Comparison of ENCODE assay signal across 8 cellular contexts in the genomic region with DNA sequence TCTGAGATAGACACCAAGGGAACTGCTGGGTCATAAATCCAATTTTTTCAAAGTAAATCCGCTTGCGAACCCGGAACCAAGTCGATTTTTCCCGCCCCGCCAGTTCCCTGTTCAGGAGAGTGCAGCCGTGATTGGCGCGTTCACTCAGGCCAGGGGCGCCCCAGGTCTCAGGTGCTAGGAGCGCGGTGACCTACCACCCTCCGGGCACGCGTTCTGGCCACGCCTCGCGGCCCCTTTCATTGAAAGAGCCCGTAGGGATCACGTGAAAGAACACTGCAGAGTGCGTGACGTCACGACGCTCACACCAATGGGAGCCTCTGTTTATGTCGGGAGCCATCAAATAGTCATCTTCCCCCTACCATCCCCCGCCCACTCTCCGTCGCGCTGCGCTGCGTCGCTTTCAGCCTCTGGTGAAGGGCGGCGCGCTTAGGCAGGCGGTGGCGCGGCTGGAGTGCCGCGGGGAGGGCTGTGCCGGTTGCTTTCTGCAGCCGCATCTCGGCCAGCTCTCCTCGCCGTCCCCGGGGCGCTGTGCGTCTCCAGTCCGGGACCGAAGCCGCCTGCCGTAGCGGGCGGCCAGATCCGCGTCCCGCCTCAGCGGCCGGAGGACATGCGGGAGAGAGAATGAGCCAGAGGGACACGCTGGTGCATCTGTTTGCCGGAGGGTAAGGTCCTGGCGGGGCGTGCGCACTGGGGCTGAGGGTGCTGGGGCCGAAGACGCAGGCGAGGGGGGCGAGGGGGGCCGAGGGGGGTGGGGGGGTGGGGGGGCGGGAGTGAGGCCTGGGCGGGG. TPM values are rescaled to one million over a fixed set of nuclear protein-coding genes. Genes with fewer than 3 reads are reported as not detected.
A peak's percentile ranks its signal among the peaks of the same experiment; 100 is the strongest.
DNase-seq lines count a peak whose midpoint lies in the region; ATAC-seq and TF ChIP-seq lines count a peak whose summit lies in the region.

TSS of gene SLC25A36 (plus strand) at position 403 of the 787 bp plus-strand sequence. CDS start at position 622, 219 bp downstream.

- H3K9me2 ChIP-seq in PC-3 (replicated peaks; ENCODE audit: low read length): no peaks in the 10 kb centered on the region

- H3K4me3 ChIP-seq in PC-3 (ENCODE audit: low read length) (peak within 1 kb of the TSS; percentile 92), epithelial cell of proximal tubule (ENCODE audit: low read depth, low read length) (peak within 1 kb of the TSS; percentile 96)

- TF ChIP-seq CTCF in PC-3 (conservative IDR thresholded peaks at IDR 0.05; ENCODE audit: low read depth, low read length): no peak
- no peak for TF ChIP-seq CTCF in epithelial cell of proximal tubule (conservative IDR thresholded peaks at IDR 0.05; ENCODE audit: low read depth, low read length)

- peak; percentile 59; the same call in 1 of the 2 replicates for TF ChIP-seq EP300 in Ishikawa (IDR thresholded peaks at IDR 0.05; ENCODE audit: borderline replicate concordance)

- no peaks in the 10 kb centered on the region for H3K27me3 ChIP-seq in PC-3 (ENCODE audit: low read length)

- BruUV-seq in PC-3 (replicated peaks; lab: Mats Ljungman, UMichigan): no TSS peak

- H3K9ac ChIP-seq in PC-3 (ENCODE audit: low read length): peak within 1 kb of the TSS; percentile 92

- H3K36me3 ChIP-seq in PC-3 (ENCODE audit: low read depth, low read length): no peaks in the 10 kb centered on the region

- intact Hi-C loops in PC-3 (cut with micrococcal nuclease): loop anchor here (2.0 kb wide), 2 partner anchors 15 to 31 kb away; no protein-coding TSS in a partner anchor

- H4K20me1 ChIP-seq in PC-3 (ENCODE audit: low read length): peaks cover 31% of the 10 kb centered on the region

- H2AFZ ChIP-seq in PC-3 (ENCODE audit: low read length): peak within 1 kb of the TSS; percentile 94

- peaks cover 46% of the 10 kb centered on the region for H3K79me2 ChIP-seq in PC-3 (ENCODE audit: low read length)

- DNase-seq in DMS114 treated with DMSO at 0.1 percent for 48 hours (lab: John Stamatoyannopoulos, UW; ENCODE audit: unreplicated experiment) (peak; percentile 93), PC-3 (peak; percentile 96), activated T-cell treated with anti-CD3 and anti-CD28 coated beads for 48 hours (ENCODE audit: low read depth) (peak; percentile 90), epithelial cell of proximal tubule (ENCODE audit: low read depth) (peak; percentile 79), mucosa of gallbladder (ENCODE audit: low spot score) (peak; percentile 97)
- DNase-seq in stimulated activated CD8-positive, alpha-beta memory T cell treated with anti-CD3 and anti-CD28 coated beads, Interleukin-4, amount 100 ng/mL, for 4 hours (ENCODE audit: low read depth in 2 of 2, low spot score in 1 of 2): peak; percentile 94 to 95

- H3K4me1 ChIP-seq in PC-3 (ENCODE audit: insufficient read depth, low read length): peaks cover 13% of the 10 kb centered on the region; the same call in 1 of the 2 replicates

- peak within 1 kb of the TSS; percentile 49; the same call in 1 of the 2 replicates for H3K27ac ChIP-seq in PC-3 (ENCODE audit: low read length)

- no peak for TF ChIP-seq RAD21 in Ishikawa (IDR thresholded peaks at IDR 0.05; ENCODE audit: low read depth)

- ATAC-seq in GM21576 (IDR thresholded peaks at IDR 0.05; ENCODE audit: unreplicated experiment) (peak; percentile 98), PC-3 (peak; percentile 93)

- H3F3A ChIP-seq in PC-3 (ENCODE audit: low read length, unreplicated experiment): no peaks in the 10 kb centered on the region

- CTCF ChIA-PET in PC-3 (lab: Charles Lee): no interaction called here

- H3K4me2 ChIP-seq in PC-3 (ENCODE audit: low read length): peak within 1 kb of the TSS; percentile 95

- POLR2A ChIA-PET in PC-3 (lab: Charles Lee; ENCODE audit: unreplicated experiment): interaction anchor here (0.5 to 0.9 kb wide), 2 partner anchors 15 to 1485 kb away, joined by 3 to 8 read pairs; no protein-coding TSS in a partner anchor

- H3K9me3 ChIP-seq in PC-3 (ENCODE audit: low read length): no peaks in the 10 kb centered on the region

TF ChIP-seq in Ishikawa, 13 proteins besides CTCF, POLR2A, EP300 and RAD21:
- TF ChIP-seq, protein P1, sequence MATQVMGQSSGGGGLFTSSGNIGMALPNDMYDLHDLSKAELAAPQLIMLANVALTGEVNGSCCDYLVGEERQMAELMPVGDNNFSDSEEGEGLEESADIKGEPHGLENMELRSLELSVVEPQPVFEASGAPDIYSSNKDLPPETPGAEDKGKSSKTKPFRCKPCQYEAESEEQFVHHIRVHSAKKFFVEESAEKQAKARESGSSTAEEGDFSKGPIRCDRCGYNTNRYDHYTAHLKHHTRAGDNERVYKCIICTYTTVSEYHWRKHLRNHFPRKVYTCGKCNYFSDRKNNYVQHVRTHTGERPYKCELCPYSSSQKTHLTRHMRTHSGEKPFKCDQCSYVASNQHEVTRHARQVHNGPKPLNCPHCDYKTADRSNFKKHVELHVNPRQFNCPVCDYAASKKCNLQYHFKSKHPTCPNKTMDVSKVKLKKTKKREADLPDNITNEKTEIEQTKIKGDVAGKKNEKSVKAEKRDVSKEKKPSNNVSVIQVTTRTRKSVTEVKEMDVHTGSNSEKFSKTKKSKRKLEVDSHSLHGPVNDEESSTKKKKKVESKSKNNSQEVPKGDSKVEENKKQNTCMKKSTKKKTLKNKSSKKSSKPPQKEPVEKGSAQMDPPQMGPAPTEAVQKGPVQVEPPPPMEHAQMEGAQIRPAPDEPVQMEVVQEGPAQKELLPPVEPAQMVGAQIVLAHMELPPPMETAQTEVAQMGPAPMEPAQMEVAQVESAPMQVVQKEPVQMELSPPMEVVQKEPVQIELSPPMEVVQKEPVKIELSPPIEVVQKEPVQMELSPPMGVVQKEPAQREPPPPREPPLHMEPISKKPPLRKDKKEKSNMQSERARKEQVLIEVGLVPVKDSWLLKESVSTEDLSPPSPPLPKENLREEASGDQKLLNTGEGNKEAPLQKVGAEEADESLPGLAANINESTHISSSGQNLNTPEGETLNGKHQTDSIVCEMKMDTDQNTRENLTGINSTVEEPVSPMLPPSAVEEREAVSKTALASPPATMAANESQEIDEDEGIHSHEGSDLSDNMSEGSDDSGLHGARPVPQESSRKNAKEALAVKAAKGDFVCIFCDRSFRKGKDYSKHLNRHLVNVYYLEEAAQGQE (IDR thresholded peaks at IDR 0.05; ENCODE audit: low read depth): no peak
- TF ChIP-seq CEBPB (IDR thresholded peaks at IDR 0.05) (no peak), EGR1 (IDR thresholded peaks at IDR 0.05) (peak; percentile 36; the same call in 1 of the 2 replicates), USF1 (IDR thresholded peaks at IDR 0.05) (peak; percentile 91), NFIC (IDR thresholded peaks at IDR 0.05) (peak; percentile 46; the same call in 1 of the 2 replicates), CREB1 (IDR thresholded peaks at IDR 0.05; ENCODE audit: low read depth) (peak; percentile 83), YY1 (IDR thresholded peaks at IDR 0.05; ENCODE audit: low read depth) (peak; percentile 46; the same call in 1 of the 2 replicates), TCF12 (IDR thresholded peaks at IDR 0.05; ENCODE audit: low read depth) (peak; percentile 76; the same call in 1 of the 2 replicates), TEAD4 (IDR thresholded peaks at IDR 0.05) (no peak), FOXM1 (IDR thresholded peaks at IDR 0.05; ENCODE audit: borderline replicate concordance, low read depth) (peak; percentile 57; the same call in 1 of the 2 replicates), ZBTB7A (IDR thresholded peaks at IDR 0.05; ENCODE audit: low read depth) (0 out of 2 replicates have a peak, but pooled peaks have one; percentile 47), TAF1 (IDR thresholded peaks at IDR 0.05; ENCODE audit: low read depth) (peak; percentile 81)
- TF ChIP-seq, protein P2, sequence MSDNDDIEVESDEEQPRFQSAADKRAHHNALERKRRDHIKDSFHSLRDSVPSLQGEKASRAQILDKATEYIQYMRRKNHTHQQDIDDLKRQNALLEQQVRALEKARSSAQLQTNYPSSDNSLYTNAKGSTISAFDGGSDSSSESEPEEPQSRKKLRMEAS (IDR thresholded peaks at IDR 0.05): peak; percentile 97

RNA-seq across cellular contexts. Expression of gene SLC25A36, which starts in this region (rescaled TPM):
- total RNA-seq in PC-3 (2014; rRNA removed): 41.7 and 57.3 TPM in 2 replicates
- total RNA-seq in epithelial cell of proximal tubule: 26.8 and 34.4 TPM in 2 replicates
- 49.2 TPM for total RNA-seq in mucosa of gallbladder

Comparison
In these comparisons a context has a peak if more than half of its experiments do, and no peak if none do; other contexts are left out.
1. Peak in every context shown above with its lines: DNase-seq, ATAC-seq, H3K4me3 ChIP-seq and H3K27ac ChIP-seq.